8 cellular contexts compared by ENCODE assay signal in genomic region chr7:102287465-102288146, GRCh38. TPM values are rescaled to one million over a fixed set of nuclear protein-coding genes. Genes with fewer than 3 reads are reported as not detected.
DNase-seq lines count a peak whose midpoint lies in the region; ATAC-seq and TF ChIP-seq lines count a peak whose summit lies in the region.

No MANE protein-coding gene starts in this region.

- ATAC-seq in GM19397 (IDR thresholded peaks at IDR 0.05; ENCODE audit: unreplicated experiment) (peak; percentile 15), HG03342 (IDR thresholded peaks at IDR 0.05; ENCODE audit: unreplicated experiment) (no peak)

- intact Hi-C loops in lower leg skin (cut with DNase I; ENCODE audit: low total_unique reads): loop anchor here (5.0 kb wide), 1 partner anchor 100 kb away; no protein-coding TSS in a partner anchor

- TF ChIP-seq EP300 in suprapubic skin (IDR thresholded peaks at IDR 0.05): no peak

- peak overlapping the region; percentile 70 for H3K4me3 ChIP-seq in lower leg skin (ENCODE audit: low read depth, poor library complexity, severe bottlenecking)
- peak overlapping the region; percentile 75 for H3K4me3 ChIP-seq in suprapubic skin

- TF ChIP-seq CTCF in lower leg skin (IDR thresholded peaks at IDR 0.05): no peak
- TF ChIP-seq CTCF in suprapubic skin (IDR thresholded peaks at IDR 0.05): no peak

- H3K9me3 ChIP-seq in suprapubic skin: no peaks in the 10 kb centered on the region

- DNase-seq in C1 segment of cervical spinal cord (lab: John Stamatoyannopoulos, UW) (peak in 8 of 14 donors; percentile 19 to 59 (median 34)), cerebellum (ENCODE audit: low spot score) (peak; percentile 79), lower leg skin (ENCODE audit: low spot score in 2 of 2) (no peak), suprapubic skin (ENCODE audit: low spot score in 2 of 2) (peak in 1 of 2 donors; percentile 68), A172 (ENCODE audit: low spot score) (no peak)

- no peaks in the 10 kb centered on the region for H3K36me3 ChIP-seq in suprapubic skin

- 1% methylated on average over 22 to 28 of the region's 37 CpGs for WGBS in lower leg skin, 2 donors
- WGBS in suprapubic skin: 2% methylated on average over 11 of the region's 37 CpGs

- H3K4me1 ChIP-seq in suprapubic skin: peaks cover 35% of the 10 kb centered on the region

- no peak for TF ChIP-seq POLR2A in lower leg skin (IDR thresholded peaks at IDR 0.05)
- TF ChIP-seq POLR2A in suprapubic skin (IDR thresholded peaks at IDR 0.05): no peak

- H3K27ac ChIP-seq in suprapubic skin: no peak overlapping the region

- no peaks in the 10 kb centered on the region for H3K27me3 ChIP-seq in suprapubic skin

TF ChIP-seq in PFSK-1, 5 proteins besides CTCF, POLR2A, EP300 and RAD21:
- TF ChIP-seq REST (IDR thresholded peaks at IDR 0.05; ENCODE audit: insufficient read depth in 1 of 2, low read depth in 2 of 2, low read length in 2 of 2): no peak
- 0 out of 2 replicates have a peak, but pooled peaks have one; percentile 34 for TF ChIP-seq SIN3A (IDR thresholded peaks at IDR 0.05; ENCODE audit: borderline replicate concordance, insufficient read depth, low read length)
- TF ChIP-seq TAF1 (IDR thresholded peaks at IDR 0.05; ENCODE audit: borderline replicate concordance, insufficient read depth, low read length): no peak
- no peak for TF ChIP-seq POLR2AphosphoS5 (IDR thresholded peaks at IDR 0.05; ENCODE audit: low read depth, low read length)
- TF ChIP-seq FOXP2 (optimal IDR thresholded peaks at IDR 0.05; ENCODE audit: borderline replicate concordance, extremely low read depth, extremely low read length, insufficient read depth): no peak

RNA-seq across cellular contexts. Expression of gene SH2B2, which starts 0.9 kb away (rescaled TPM):
- polyA plus RNA-seq in PFSK-1 (2012; ENCODE audit: insufficient read length, low read depth): 71.6 TPM
- 9.9 TPM for total RNA-seq in cerebellum
- total RNA-seq in lower leg skin: 10 to 100 TPM; 13.9 to 28.6 (median 20.6) TPM
- total RNA-seq in suprapubic skin: 1 to 10 TPM; 5.1 to 6.5 (median 5.6) TPM
- total RNA-seq in A172 (2014; rRNA removed; shearing (Covaris generic)): 2.0 and 2.5 TPM in 2 replicates

Comparison
In these comparisons a context has a peak if more than half of its experiments do, and no peak if none do; other contexts are left out.
1. DNase-seq: peak in C1 segment of cervical spinal cord (8 of 14) and cerebellum (single experiment); none in lower leg skin (0 of 2) and A172 (single experiment).